1 cellular context compared by ENCODE assay signal in the genomic region with DNA sequence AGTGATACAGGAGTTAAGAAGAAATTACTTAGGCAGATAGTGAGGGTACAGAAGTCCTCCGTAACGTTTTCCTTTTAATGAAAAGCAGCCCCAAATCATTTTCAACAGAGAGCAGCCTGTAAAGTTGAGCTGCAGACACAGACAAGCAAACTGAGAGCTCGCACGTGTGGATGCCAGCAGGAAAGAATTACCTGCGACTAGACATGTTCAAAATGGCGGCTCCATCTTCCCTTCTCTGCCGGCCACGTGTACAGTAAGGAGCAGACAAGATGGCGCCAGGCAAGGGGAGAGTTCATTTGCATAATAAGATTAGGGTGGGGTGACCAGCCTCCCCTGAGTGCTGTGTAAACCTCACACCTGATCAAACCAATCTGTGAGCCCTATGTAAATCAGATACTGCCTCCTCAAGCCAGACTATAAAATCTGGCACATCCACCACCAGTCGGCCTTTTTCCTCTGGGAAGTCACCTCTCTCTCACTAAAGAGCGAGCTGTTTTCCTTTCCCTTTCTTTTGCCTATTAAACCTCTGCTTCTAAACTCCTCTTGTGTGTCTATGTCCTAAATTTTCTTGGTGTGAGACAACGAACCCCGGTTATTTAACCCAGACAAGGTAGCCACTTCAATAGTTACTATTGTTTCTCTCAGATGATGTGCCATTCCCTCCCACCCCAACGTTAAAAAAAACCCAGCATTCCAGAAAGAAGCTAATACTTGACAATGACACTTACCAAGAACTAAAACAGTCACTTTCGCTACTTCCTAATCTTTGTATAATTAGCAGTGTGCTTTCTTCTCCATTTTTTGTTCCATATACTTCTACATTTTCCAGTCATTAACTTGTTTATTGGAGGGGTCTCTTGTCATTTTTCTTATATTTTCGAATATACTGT.
TF ChIP-seq lines count a peak whose summit lies in the region.

No MANE protein-coding gene starts in this region.

TF ChIP-seq in K562, 482 proteins besides CTCF, POLR2A, EP300 and RAD21 (continued from another document and continues in another):
- TF ChIP-seq MEIS2 (IDR thresholded peaks at IDR 0.05; ENCODE audit: partially characterized antibody): no peak
- TF ChIP-seq, protein P1, sequence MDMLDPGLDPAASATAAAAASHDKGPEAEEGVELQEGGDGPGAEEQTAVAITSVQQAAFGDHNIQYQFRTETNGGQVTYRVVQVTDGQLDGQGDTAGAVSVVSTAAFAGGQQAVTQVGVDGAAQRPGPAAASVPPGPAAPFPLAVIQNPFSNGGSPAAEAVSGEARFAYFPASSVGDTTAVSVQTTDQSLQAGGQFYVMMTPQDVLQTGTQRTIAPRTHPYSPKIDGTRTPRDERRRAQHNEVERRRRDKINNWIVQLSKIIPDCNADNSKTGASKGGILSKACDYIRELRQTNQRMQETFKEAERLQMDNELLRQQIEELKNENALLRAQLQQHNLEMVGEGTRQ (CRISPR knock-in tag; IDR thresholded peaks at IDR 0.05): no peak
- TF ChIP-seq ZNF140 (CRISPR knock-in tag; IDR thresholded peaks at IDR 0.05): no peak
- no peak for TF ChIP-seq ETS2 (tag; IDR thresholded peaks at IDR 0.05; ENCODE audit: borderline replicate concordance, poor library complexity, severe bottlenecking)
- TF ChIP-seq NR2C1 (IDR thresholded peaks at IDR 0.05): no peak
- peak; percentile 64 for TF ChIP-seq NR2C1 (tag; IDR thresholded peaks at IDR 0.05)
- peak; percentile 69 for TF ChIP-seq ZBTB17 (CRISPR knock-in tag; IDR thresholded peaks at IDR 0.05)
- TF ChIP-seq SMARCA4 (IDR thresholded peaks at IDR 0.05): no peak
- TF ChIP-seq BDP1 (IDR thresholded peaks at IDR 0.05; ENCODE audit: insufficient read depth, insufficient read length): no peak
- no peak for TF ChIP-seq PHF20 (IDR thresholded peaks at IDR 0.05; ENCODE audit: partially characterized antibody)
- TF ChIP-seq LCOR (CRISPR knock-in tag; IDR thresholded peaks at IDR 0.05): no peak
- TF ChIP-seq RBM39 (optimal IDR thresholded peaks at IDR 0.05; ENCODE audit: low read depth, low read length): no peak
- no peak for TF ChIP-seq SMAD1 (IDR thresholded peaks at IDR 0.05; ENCODE audit: low read depth, low read length, partially characterized antibody)
- TF ChIP-seq, protein P2, sequence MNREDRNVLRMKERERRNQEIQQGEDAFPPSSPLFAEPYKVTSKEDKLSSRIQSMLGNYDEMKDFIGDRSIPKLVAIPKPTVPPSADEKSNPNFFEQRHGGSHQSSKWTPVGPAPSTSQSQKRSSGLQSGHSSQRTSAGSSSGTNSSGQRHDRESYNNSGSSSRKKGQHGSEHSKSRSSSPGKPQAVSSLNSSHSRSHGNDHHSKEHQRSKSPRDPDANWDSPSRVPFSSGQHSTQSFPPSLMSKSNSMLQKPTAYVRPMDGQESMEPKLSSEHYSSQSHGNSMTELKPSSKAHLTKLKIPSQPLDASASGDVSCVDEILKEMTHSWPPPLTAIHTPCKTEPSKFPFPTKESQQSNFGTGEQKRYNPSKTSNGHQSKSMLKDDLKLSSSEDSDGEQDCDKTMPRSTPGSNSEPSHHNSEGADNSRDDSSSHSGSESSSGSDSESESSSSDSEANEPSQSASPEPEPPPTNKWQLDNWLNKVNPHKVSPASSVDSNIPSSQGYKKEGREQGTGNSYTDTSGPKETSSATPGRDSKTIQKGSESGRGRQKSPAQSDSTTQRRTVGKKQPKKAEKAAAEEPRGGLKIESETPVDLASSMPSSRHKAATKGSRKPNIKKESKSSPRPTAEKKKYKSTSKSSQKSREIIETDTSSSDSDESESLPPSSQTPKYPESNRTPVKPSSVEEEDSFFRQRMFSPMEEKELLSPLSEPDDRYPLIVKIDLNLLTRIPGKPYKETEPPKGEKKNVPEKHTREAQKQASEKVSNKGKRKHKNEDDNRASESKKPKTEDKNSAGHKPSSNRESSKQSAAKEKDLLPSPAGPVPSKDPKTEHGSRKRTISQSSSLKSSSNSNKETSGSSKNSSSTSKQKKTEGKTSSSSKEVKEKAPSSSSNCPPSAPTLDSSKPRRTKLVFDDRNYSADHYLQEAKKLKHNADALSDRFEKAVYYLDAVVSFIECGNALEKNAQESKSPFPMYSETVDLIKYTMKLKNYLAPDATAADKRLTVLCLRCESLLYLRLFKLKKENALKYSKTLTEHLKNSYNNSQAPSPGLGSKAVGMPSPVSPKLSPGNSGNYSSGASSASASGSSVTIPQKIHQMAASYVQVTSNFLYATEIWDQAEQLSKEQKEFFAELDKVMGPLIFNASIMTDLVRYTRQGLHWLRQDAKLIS (CRISPR knock-in tag; IDR thresholded peaks at IDR 0.05): no peak
- no peak; the same call in 1 of the 2 replicates for TF ChIP-seq ZFP1 (CRISPR knock-in tag; IDR thresholded peaks at IDR 0.05)
- no peak for TF ChIP-seq ZNF707 (CRISPR knock-in tag; conservative IDR thresholded peaks at IDR 0.05)
- no peak for TF ChIP-seq CBFB (CRISPR knock-in tag; IDR thresholded peaks at IDR 0.05)
- no peak for TF ChIP-seq HDAC2 (IDR thresholded peaks at IDR 0.05)
- TF ChIP-seq, protein P3, sequence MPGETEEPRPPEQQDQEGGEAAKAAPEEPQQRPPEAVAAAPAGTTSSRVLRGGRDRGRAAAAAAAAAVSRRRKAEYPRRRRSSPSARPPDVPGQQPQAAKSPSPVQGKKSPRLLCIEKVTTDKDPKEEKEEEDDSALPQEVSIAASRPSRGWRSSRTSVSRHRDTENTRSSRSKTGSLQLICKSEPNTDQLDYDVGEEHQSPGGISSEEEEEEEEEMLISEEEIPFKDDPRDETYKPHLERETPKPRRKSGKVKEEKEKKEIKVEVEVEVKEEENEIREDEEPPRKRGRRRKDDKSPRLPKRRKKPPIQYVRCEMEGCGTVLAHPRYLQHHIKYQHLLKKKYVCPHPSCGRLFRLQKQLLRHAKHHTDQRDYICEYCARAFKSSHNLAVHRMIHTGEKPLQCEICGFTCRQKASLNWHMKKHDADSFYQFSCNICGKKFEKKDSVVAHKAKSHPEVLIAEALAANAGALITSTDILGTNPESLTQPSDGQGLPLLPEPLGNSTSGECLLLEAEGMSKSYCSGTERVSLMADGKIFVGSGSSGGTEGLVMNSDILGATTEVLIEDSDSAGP (CRISPR knock-in tag; IDR thresholded peaks at IDR 0.05): no peak
- TF ChIP-seq, protein P4, sequence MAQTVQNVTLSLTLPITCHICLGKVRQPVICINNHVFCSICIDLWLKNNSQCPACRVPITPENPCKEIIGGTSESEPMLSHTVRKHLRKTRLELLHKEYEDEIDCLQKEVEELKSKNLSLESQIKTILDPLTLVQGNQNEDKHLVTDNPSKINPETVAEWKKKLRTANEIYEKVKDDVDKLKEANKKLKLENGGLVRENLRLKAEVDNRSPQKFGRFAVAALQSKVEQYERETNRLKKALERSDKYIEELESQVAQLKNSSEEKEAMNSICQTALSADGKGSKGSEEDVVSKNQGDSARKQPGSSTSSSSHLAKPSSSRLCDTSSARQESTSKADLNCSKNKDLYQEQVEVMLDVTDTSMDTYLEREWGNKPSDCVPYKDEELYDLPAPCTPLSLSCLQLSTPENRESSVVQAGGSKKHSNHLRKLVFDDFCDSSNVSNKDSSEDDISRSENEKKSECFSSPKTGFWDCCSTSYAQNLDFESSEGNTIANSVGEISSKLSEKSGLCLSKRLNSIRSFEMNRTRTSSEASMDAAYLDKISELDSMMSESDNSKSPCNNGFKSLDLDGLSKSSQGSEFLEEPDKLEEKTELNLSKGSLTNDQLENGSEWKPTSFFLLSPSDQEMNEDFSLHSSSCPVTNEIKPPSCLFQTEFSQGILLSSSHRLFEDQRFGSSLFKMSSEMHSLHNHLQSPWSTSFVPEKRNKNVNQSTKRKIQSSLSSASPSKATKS (CRISPR knock-in tag; IDR thresholded peaks at IDR 0.05): peak; percentile 79; the same call in 1 of the 2 replicates
- no peak for TF ChIP-seq NFATC3 (IDR thresholded peaks at IDR 0.05)
- TF ChIP-seq TCF7 (IDR thresholded peaks at IDR 0.05; ENCODE audit: borderline replicate concordance): no peak
- TF ChIP-seq, protein P5, sequence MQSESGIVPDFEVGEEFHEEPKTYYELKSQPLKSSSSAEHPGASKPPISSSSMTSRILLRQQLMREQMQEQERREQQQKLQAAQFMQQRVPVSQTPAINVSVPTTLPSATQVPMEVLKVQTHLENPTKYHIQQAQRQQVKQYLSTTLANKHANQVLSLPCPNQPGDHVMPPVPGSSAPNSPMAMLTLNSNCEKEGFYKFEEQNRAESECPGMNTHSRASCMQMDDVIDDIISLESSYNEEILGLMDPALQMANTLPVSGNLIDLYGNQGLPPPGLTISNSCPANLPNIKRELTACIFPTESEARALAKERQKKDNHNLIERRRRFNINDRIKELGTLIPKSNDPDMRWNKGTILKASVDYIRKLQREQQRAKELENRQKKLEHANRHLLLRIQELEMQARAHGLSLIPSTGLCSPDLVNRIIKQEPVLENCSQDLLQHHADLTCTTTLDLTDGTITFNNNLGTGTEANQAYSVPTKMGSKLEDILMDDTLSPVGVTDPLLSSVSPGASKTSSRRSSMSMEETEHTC (IDR thresholded peaks at IDR 0.05): no peak
- TF ChIP-seq, protein P6, sequence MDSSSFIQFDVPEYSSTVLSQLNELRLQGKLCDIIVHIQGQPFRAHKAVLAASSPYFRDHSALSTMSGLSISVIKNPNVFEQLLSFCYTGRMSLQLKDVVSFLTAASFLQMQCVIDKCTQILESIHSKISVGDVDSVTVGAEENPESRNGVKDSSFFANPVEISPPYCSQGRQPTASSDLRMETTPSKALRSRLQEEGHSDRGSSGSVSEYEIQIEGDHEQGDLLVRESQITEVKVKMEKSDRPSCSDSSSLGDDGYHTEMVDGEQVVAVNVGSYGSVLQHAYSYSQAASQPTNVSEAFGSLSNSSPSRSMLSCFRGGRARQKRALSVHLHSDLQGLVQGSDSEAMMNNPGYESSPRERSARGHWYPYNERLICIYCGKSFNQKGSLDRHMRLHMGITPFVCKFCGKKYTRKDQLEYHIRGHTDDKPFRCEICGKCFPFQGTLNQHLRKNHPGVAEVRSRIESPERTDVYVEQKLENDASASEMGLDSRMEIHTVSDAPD (CRISPR knock-in tag; IDR thresholded peaks at IDR 0.05): peak; percentile 53; the same call in 1 of the 2 replicates
- TF ChIP-seq TCF7L2 (IDR thresholded peaks at IDR 0.05; ENCODE audit: low read depth, low read length): no peak
- no peak for TF ChIP-seq SRSF9 (IDR thresholded peaks at IDR 0.05; ENCODE audit: borderline replicate concordance, low read depth, low read length)
- TF ChIP-seq KAT8 (IDR thresholded peaks at IDR 0.05; ENCODE audit: low read depth): peak; percentile 88
- TF ChIP-seq, protein P7, sequence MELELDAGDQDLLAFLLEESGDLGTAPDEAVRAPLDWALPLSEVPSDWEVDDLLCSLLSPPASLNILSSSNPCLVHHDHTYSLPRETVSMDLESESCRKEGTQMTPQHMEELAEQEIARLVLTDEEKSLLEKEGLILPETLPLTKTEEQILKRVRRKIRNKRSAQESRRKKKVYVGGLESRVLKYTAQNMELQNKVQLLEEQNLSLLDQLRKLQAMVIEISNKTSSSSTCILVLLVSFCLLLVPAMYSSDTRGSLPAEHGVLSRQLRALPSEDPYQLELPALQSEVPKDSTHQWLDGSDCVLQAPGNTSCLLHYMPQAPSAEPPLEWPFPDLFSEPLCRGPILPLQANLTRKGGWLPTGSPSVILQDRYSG (tag; conservative IDR thresholded peaks at IDR 0.05; ENCODE audit: low read depth): 0 out of 2 replicates have a peak, but pooled peaks have one; percentile 91
- TF ChIP-seq, protein P8, sequence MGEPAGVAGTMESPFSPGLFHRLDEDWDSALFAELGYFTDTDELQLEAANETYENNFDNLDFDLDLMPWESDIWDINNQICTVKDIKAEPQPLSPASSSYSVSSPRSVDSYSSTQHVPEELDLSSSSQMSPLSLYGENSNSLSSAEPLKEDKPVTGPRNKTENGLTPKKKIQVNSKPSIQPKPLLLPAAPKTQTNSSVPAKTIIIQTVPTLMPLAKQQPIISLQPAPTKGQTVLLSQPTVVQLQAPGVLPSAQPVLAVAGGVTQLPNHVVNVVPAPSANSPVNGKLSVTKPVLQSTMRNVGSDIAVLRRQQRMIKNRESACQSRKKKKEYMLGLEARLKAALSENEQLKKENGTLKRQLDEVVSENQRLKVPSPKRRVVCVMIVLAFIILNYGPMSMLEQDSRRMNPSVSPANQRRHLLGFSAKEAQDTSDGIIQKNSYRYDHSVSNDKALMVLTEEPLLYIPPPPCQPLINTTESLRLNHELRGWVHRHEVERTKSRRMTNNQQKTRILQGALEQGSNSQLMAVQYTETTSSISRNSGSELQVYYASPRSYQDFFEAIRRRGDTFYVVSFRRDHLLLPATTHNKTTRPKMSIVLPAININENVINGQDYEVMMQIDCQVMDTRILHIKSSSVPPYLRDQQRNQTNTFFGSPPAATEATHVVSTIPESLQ (CRISPR knock-in tag; IDR thresholded peaks at IDR 0.05): no peak
- TF ChIP-seq PYGO2 (tag; IDR thresholded peaks at IDR 0.05): peak; percentile 8; the same call in 1 of the 2 replicates
- TF ChIP-seq NCOA4 (IDR thresholded peaks at IDR 0.05; ENCODE audit: partially characterized antibody): no peak
- no peak for TF ChIP-seq NFIC (IDR thresholded peaks at IDR 0.05)
- no peak for TF ChIP-seq NBN (IDR thresholded peaks at IDR 0.05; ENCODE audit: low read depth)
- TF ChIP-seq SNRNP70 (optimal IDR thresholded peaks at IDR 0.05; ENCODE audit: low read depth, low read length): no peak
- no peak for TF ChIP-seq KDM2B (CRISPR knock-in tag; IDR thresholded peaks at IDR 0.05)
- no peak for TF ChIP-seq GABPB2 (CRISPR knock-in tag; conservative IDR thresholded peaks at IDR 0.05)
- TF ChIP-seq MTF1 (CRISPR knock-in tag; IDR thresholded peaks at IDR 0.05; ENCODE audit: borderline replicate concordance): no peak
- TF ChIP-seq, protein P9, sequence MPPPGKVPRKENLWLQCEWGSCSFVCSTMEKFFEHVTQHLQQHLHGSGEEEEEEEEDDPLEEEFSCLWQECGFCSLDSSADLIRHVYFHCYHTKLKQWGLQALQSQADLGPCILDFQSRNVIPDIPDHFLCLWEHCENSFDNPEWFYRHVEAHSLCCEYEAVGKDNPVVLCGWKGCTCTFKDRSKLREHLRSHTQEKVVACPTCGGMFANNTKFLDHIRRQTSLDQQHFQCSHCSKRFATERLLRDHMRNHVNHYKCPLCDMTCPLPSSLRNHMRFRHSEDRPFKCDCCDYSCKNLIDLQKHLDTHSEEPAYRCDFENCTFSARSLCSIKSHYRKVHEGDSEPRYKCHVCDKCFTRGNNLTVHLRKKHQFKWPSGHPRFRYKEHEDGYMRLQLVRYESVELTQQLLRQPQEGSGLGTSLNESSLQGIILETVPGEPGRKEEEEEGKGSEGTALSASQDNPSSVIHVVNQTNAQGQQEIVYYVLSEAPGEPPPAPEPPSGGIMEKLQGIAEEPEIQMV (tag; conservative IDR thresholded peaks at IDR 0.05; ENCODE audit: low read depth): no peak
- TF ChIP-seq SAFB (IDR thresholded peaks at IDR 0.05; ENCODE audit: borderline replicate concordance, low read depth, low read length): no peak
- TF ChIP-seq PHB2 (IDR thresholded peaks at IDR 0.05; ENCODE audit: low read depth): no peak
- TF ChIP-seq NRF1 (conservative IDR thresholded peaks at IDR 0.05 in 1 of 2, IDR thresholded peaks at IDR 0.05 in 1 of 2): 0 out of 4 replicates have a peak, but pooled peaks of 1 of the 2 experiments have one; percentile 23
- 0 out of 2 replicates have a peak, but pooled peaks have one; percentile 23 for TF ChIP-seq ZNF444 (CRISPR knock-in tag; IDR thresholded peaks at IDR 0.05)
